ENCODE assay signal across 11 cellular contexts in genomic region chr1:12185036-12185435, GRCh38. TPM values are rescaled to one million over a fixed set of nuclear protein-coding genes. Genes with fewer than 3 reads are reported as not detected.
DNase-seq lines count a peak whose midpoint lies in the region; ATAC-seq and TF ChIP-seq lines count a peak whose summit lies in the region.
"Had no signal": no experiment of that assay in that cellular context is flagged by ENCODE, and none has a peak within 500 bp of the region (broad histone marks: within the 10 kb centered on the region; RNA-seq: fewer than 3 reads in every experiment).

No MANE protein-coding gene starts in this region.

- H3K4me1 ChIP-seq in cardiac muscle cell (ENCODE audit: low read depth) (peaks cover 20% of the 10 kb centered on the region), endodermal cell (ENCODE audit: control insufficient read depth, insufficient read depth, low read length) (no peaks in the 10 kb centered on the region), transverse colon (peaks cover 13 to 61% (median 44%) of the 10 kb centered on the region in 4 donors)

- H3K9me3 Mint-ChIP-seq in endodermal cell = no peaks in the 10 kb centered on the region
- H3K9me3 Mint-ChIP-seq in nephron progenitor cell = no peaks in the 10 kb centered on the region

- H3K4me1 Mint-ChIP-seq in endodermal cell (peaks cover 7% of the 10 kb centered on the region), nephron progenitor cell (peaks cover 24% of the 10 kb centered on the region)

- H3K27ac Mint-ChIP-seq in endodermal cell = no peak overlapping the region
- peak overlapping the region; percentile 42 for H3K27ac Mint-ChIP-seq in nephron progenitor cell

- H3K27me3 Mint-ChIP-seq in endodermal cell (ENCODE audit: insufficient read depth) = peaks cover 4% of the 10 kb centered on the region
- H3K27me3 Mint-ChIP-seq in nephron progenitor cell (ENCODE audit: low read depth, poor library complexity) = peaks cover under 1% of the 10 kb centered on the region

- WGBS in endodermal cell (ENCODE audit: insufficient coverage in 1 of 2, insufficient read length in 1 of 2), 2 experiments = 93 to 96% methylated on average over 8 of the region's 8 CpGs
- 41 to 79% methylated on average over 4 to 8 of the region's 8 CpGs for WGBS in transverse colon (ENCODE audit: low coverage in 1 of 2), 2 donors

- H3K27me3 ChIP-seq in cardiac muscle cell = no peaks in the 10 kb centered on the region
- no peaks in the 10 kb centered on the region for H3K27me3 ChIP-seq in endodermal cell (ENCODE audit: control insufficient read depth, insufficient read depth, low read length, poor library complexity, severe bottlenecking)
- H3K27me3 ChIP-seq in transverse colon = no peaks in the 10 kb centered on the region
- peaks cover 51% of the 10 kb centered on the region for H3K27me3 ChIP-seq in WERI-Rb-1 (ENCODE audit: insufficient read depth, low read depth, severe bottlenecking)
- H3K27me3 ChIP-seq: SJSA1 had no signal

- no peak for ATAC-seq in left ventricle myocardium superior
- ATAC-seq in HG03045 (IDR thresholded peaks at IDR 0.05; ENCODE audit: unreplicated experiment) = no peak

- H3K27ac ChIP-seq in cardiac muscle cell = peak overlapping the region; percentile 91
- H3K27ac ChIP-seq in endodermal cell (ENCODE audit: low read depth, low read length) = peak overlapping the region; percentile 91
- peak overlapping the region; percentile 80 to 87 (median 82) for H3K27ac ChIP-seq in transverse colon
- H3K27ac ChIP-seq in WERI-Rb-1 = no peak overlapping the region

- no peak for TF ChIP-seq POLR2A in transverse colon (IDR thresholded peaks at IDR 0.05)

- intact Hi-C loops in left ventricle myocardium superior (cut with micrococcal nuclease) (no loop called here), transverse colon (cut with DNase I; ENCODE audit: low total_unique reads) (no loop called here)

- no peak overlapping the region for H3K9ac ChIP-seq in endodermal cell (ENCODE audit: extremely low read depth, low read length, poor library complexity, severe bottlenecking)

- in situ Hi-C loops in transverse colon (cut with MboI; ENCODE audit: low pct_ligation_motif_present in 1 of 4, low pct_unique_long_range_greater_than_20kb in 1 of 4, low sequenced_read_pairs in 3 of 4) = no loop called here

- H3K4me3 ChIP-seq in cardiac muscle cell (no peak overlapping the region), endodermal cell (ENCODE audit: low read length) (no peak overlapping the region), transverse colon (no peak overlapping the region), WERI-Rb-1 (ENCODE audit: low read depth, low read length) (no peak overlapping the region)
- H3K4me3 ChIP-seq: SJSA1 had no signal

- H3K4me3 Mint-ChIP-seq in endodermal cell = no peak overlapping the region
- H3K4me3 Mint-ChIP-seq in nephron progenitor cell = no peak overlapping the region

- TF ChIP-seq EP300 in transverse colon (IDR thresholded peaks at IDR 0.05; ENCODE audit: low read depth) = no peak

- TF ChIP-seq CTCF in cardiac muscle cell (IDR thresholded peaks at IDR 0.05; ENCODE audit: low read depth, low read length) (no peak), endodermal cell (conservative IDR thresholded peaks at IDR 0.05) (no peak), nephron progenitor cell (IDR thresholded peaks at IDR 0.05) (no peak), transverse colon (IDR thresholded peaks at IDR 0.05) (no peak), WERI-Rb-1 (IDR thresholded peaks at IDR 0.05; ENCODE audit: low read depth, low read length) (no peak)

- H3K9me3 ChIP-seq in cardiac muscle cell (ENCODE audit: low read depth) = no peaks in the 10 kb centered on the region
- H3K9me3 ChIP-seq in endodermal cell (ENCODE audit: control insufficient read depth, low read length) = no peaks in the 10 kb centered on the region
- H3K9me3 ChIP-seq in transverse colon = no peaks in the 10 kb centered on the region
- H3K9me3 ChIP-seq in WERI-Rb-1 (ENCODE audit: severe bottlenecking) = no peaks in the 10 kb centered on the region
- H3K9me3 ChIP-seq: SJSA1 had no signal

- DNase-seq in cardiac muscle cell (ENCODE audit: low read depth in 1 of 2, low spot score in 1 of 2) (no peak), left ventricle myocardium superior (no peak), endodermal cell (no peak), nephron progenitor cell (no peak), transverse colon (no peak), WERI-Rb-1 (no peak), HUDEP-2 (lab: John Stamatoyannopoulos, UW; ENCODE audit: unreplicated experiment in 76 of 76) (no peak)
- DNase-seq: cerebellar nuclear complex, H7 had no signal

- no peaks in the 10 kb centered on the region for H3K36me3 ChIP-seq in cardiac muscle cell
- no peaks in the 10 kb centered on the region for H3K36me3 ChIP-seq in endodermal cell (ENCODE audit: control insufficient read depth, insufficient read depth, low read length)
- no peaks in the 10 kb centered on the region for H3K36me3 ChIP-seq in transverse colon
- H3K36me3 ChIP-seq in WERI-Rb-1 = no peaks in the 10 kb centered on the region
- H3K36me3 ChIP-seq: SJSA1 had no signal

- no peaks in the 10 kb centered on the region for H3K36me3 Mint-ChIP-seq in endodermal cell (ENCODE audit: low read depth)
- no peaks in the 10 kb centered on the region for H3K36me3 Mint-ChIP-seq in nephron progenitor cell (ENCODE audit: low read depth)

RNA-seq across cellular contexts. Expression of gene TNFRSF1B, which starts 18.2 kb away (rescaled TPM):
- total RNA-seq in cardiac muscle cell (0.27 TPM in 1 of 2 replicates, not detected in the other), left ventricle myocardium superior (13.0 TPM), endodermal cell (under 1 TPM; 0.24 to 0.40 TPM), transverse colon (10 to 100 TPM; 11.1 to 17.3 (median 15.3) TPM)
- polyA plus RNA-seq in cardiac muscle cell = 0.12 TPM in 1 of 2 replicates, not detected in the other
- 1.7 TPM for polyA plus RNA-seq in endodermal cell (2013, experiment 1 of 2)
- polyA plus RNA-seq in endodermal cell (2013, experiment 2 of 2) = 0.95 TPM

RNA-seq across cellular contexts. Expression of gene VPS13D, which starts 44.8 kb away (rescaled TPM):
- 23.5 and 35.7 TPM in 2 replicates for total RNA-seq in cardiac muscle cell
- 8.3 and 9.7 TPM in 2 replicates for polyA plus RNA-seq in cardiac muscle cell
- total RNA-seq in left ventricle myocardium superior = 112 TPM
- total RNA-seq in endodermal cell = 10 to 100 TPM; 32.5 to 36.7 TPM
- 9.6 TPM for polyA plus RNA-seq in endodermal cell (2013, experiment 1 of 2)
- polyA plus RNA-seq in endodermal cell (2013, experiment 2 of 2) = 9.8 TPM
- total RNA-seq in transverse colon = 100 to 1,000 TPM; 101 to 136 (median 116) TPM
